In the genomic region with DNA sequence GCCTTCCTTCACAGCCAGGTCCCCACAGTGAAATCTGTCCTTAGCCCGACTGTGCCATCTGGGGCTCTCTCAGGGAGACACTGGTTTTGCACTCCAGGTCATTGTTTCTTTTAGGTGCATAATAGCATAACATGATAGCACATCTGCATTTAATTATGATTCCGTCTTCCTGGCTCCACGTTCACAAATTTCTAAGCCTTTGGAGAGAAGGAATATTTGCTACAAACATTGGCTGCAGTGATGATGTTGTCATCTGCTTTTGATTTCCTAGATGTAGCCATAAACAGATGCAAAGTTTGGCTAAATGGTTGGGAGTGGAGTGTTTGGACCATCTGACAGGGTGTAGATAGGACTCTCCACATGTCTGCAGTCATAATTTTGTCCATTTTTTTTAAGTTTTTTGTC, we compare ENCODE assay signal across 12 cellular contexts. TPM values are rescaled to one million over a fixed set of nuclear protein-coding genes. Genes with fewer than 3 reads are reported as not detected.
DNase-seq lines count a peak whose midpoint lies in the region; ATAC-seq lines count a peak whose summit lies in the region.
"Had no signal": no experiment of that assay in that cellular context is flagged by ENCODE, and none has a peak within 500 bp of the region (broad histone marks: within the 10 kb centered on the region; RNA-seq: fewer than 3 reads in every experiment).

No MANE protein-coding gene starts in this region.

- POLR2A ChIA-PET in activated CD4-positive, alpha-beta memory T cell treated with anti-CD3 and anti-CD28 coated beads for 36 hours (lab: Charles Lee), result no interaction called here

- CTCF ChIA-PET in activated CD4-positive, alpha-beta memory T cell treated with anti-CD3 and anti-CD28 coated beads for 36 hours (lab: Charles Lee), result no interaction called here

- H3K9me3 ChIP-seq in SK-N-MC (ENCODE audit: low read depth, low read length), result no peaks in the 10 kb centered on the region

- no peaks in the 10 kb centered on the region for H3K9me3 Mint-ChIP-seq in activated CD4-positive, alpha-beta memory T cell treated with anti-CD3 and anti-CD28 coated beads for 36 hours
- H3K9me3 Mint-ChIP-seq: activated CD4-positive, alpha-beta T cell treated with anti-CD3 and anti-CD28 coated beads, Interleukin-2, amount 10 ng/mL, durations not matched to agents 7 days and 5 days; central memory CD8-positive, alpha-beta T cell had no signal

- H3K4me3 ChIP-seq in SK-N-MC, result peak overlapping the region; percentile 67

- H3K27ac Mint-ChIP-seq in activated CD4-positive, alpha-beta memory T cell treated with anti-CD3 and anti-CD28 coated beads for 36 hours, result no peak overlapping the region
- H3K27ac Mint-ChIP-seq: activated CD4-positive, alpha-beta T cell treated with anti-CD3 and anti-CD28 coated beads, Interleukin-2, amount 10 ng/mL, durations not matched to agents 7 days and 5 days had no signal

- DNase-seq in GM04503 (ENCODE audit: low read depth), result peak; percentile 91
- DNase-seq in SK-N-MC (ENCODE audit: low read depth, low spot score), result peak; percentile 83
- no peak for DNase-seq in left ventricle myocardium superior
- peak; percentile 64 for DNase-seq in stromal cell of bone marrow (ENCODE audit: low read depth)
- no peak for DNase-seq in NCI-H345 (lab: John Stamatoyannopoulos, UW)
- DNase-seq in activated CD4-positive, alpha-beta memory T cell treated with anti-CD3 and anti-CD28 coated beads for 36 hours, result no peak
- DNase-seq: activated CD4-positive, alpha-beta T cell treated with anti-CD3 and anti-CD28 coated beads, Interleukin-2, amount 10 ng/mL, durations not matched to agents 7 days and 5 days; NCI-H1417; stimulated activated naive CD4-positive, alpha-beta T cell; T-helper 1 cell had no signal

- no peaks in the 10 kb centered on the region for H3K36me3 Mint-ChIP-seq in activated CD4-positive, alpha-beta memory T cell treated with anti-CD3 and anti-CD28 coated beads for 36 hours

- peak overlapping the region; percentile 99 for H3K27ac ChIP-seq in SK-N-MC

- no peaks in the 10 kb centered on the region for H3K4me1 Mint-ChIP-seq in activated CD4-positive, alpha-beta memory T cell treated with anti-CD3 and anti-CD28 coated beads for 36 hours (ENCODE audit: low read depth)
- H3K4me1 Mint-ChIP-seq: central memory CD8-positive, alpha-beta T cell had no signal

- peak overlapping the region; percentile 60 for H3K9ac ChIP-seq in SK-N-MC (ENCODE audit: insufficient read length)

- no peaks in the 10 kb centered on the region for H3K36me3 ChIP-seq in SK-N-MC (ENCODE audit: insufficient read depth, low read length)

- no peak overlapping the region for H3K4me3 Mint-ChIP-seq in activated CD4-positive, alpha-beta memory T cell treated with anti-CD3 and anti-CD28 coated beads for 36 hours
- H3K4me3 Mint-ChIP-seq: activated CD4-positive, alpha-beta T cell treated with anti-CD3 and anti-CD28 coated beads, Interleukin-2, amount 10 ng/mL, durations not matched to agents 7 days and 5 days; central memory CD8-positive, alpha-beta T cell had no signal

- ATAC-seq in left ventricle myocardium superior (peak; percentile 90), HG03460 (IDR thresholded peaks at IDR 0.05; ENCODE audit: unreplicated experiment) (no peak)

- H3K27me3 Mint-ChIP-seq in activated CD4-positive, alpha-beta memory T cell treated with anti-CD3 and anti-CD28 coated beads for 36 hours, result peaks cover 9% of the 10 kb centered on the region

- intact Hi-C loops in left ventricle myocardium superior (cut with micrococcal nuclease), result no loop called here
- intact Hi-C loops in activated CD4-positive, alpha-beta memory T cell treated with anti-CD3 and anti-CD28 coated beads for 36 hours (cut with micrococcal nuclease), result no loop called here

RNA-seq across cellular contexts. Expression of a gene that starts 12.0 kb away (rescaled TPM):
- total RNA-seq in left ventricle myocardium superior, result 150 TPM
- total RNA-seq in activated CD4-positive, alpha-beta memory T cell treated with anti-CD3 and anti-CD28 coated beads for 36 hours, result 10 to 100 TPM; 29.6 to 31.4 TPM

Comparison
In these comparisons a context has a peak if more than half of its experiments do, and no peak if none do; other contexts are left out.
1. DNase-seq: peak in GM04503 (single experiment), SK-N-MC (single experiment) and stromal cell of bone marrow (single experiment); none in left ventricle myocardium superior (single experiment), NCI-H345 (single experiment) and activated CD4-positive, alpha-beta memory T cell treated with anti-CD3 and anti-CD28 coated beads for 36 hours (single experiment).